Comparison of ENCODE assay signal across 8 cellular contexts in the genomic region with DNA sequence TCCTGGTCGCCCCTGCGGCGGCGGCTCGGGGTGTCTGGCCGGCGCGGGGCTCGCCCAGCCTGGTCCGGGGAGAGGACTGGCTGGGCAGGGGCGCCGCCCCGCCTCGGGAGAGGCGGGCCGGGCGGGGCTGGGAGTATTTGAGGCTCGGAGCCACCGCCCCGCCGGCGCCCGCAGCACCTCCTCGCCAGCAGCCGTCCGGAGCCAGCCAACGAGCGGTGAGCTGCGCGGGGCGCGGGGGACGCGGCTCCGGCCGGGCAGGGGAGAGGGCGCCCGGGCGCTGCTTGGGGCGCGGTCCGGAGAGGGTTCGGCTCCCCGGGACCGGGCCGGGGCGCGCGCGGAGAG. TPM values are rescaled to one million over a fixed set of nuclear protein-coding genes. Genes with fewer than 3 reads are reported as not detected.
A peak's percentile ranks its signal among the peaks of the same experiment; 100 is the strongest.
DNase-seq lines count a peak whose midpoint lies in the region; ATAC-seq and TF ChIP-seq lines count a peak whose summit lies in the region.

A gene (plus strand): TSS at position 167 of the 342 bp plus-strand sequence. CDS start 8,122 bp downstream, outside the sequence.

- intact Hi-C loops in adrenal gland (cut with DNase I) (no loop called here), left ventricle myocardium superior (cut with micrococcal nuclease) (no loop called here)

- H3K27ac ChIP-seq in Peyer's patch (peak within 1 kb of the TSS; percentile 83 to 99 (median 94)), adrenal gland (peak within 1 kb of the TSS in 4 of 5 donors; percentile 61 to 94 (median 78))

- H3K4me3 ChIP-seq in Peyer's patch = peak within 1 kb of the TSS; percentile 68 to 96 (median 80)
- H3K4me3 ChIP-seq in adrenal gland = peak within 1 kb of the TSS in 3 of 4 donors; percentile 33 to 80 (median 57)

- WGBS in adrenal gland, 4 donors = 0 to 1% (median 0%) methylated on average over 4 to 50 of the region's 50 CpGs; no CpG with 5 or more reads in 1 of the 4 donors

- TF ChIP-seq CTCF in Peyer's patch (IDR thresholded peaks at IDR 0.05) (peak in 1 of 6 experiments; percentile 7), adrenal gland (IDR thresholded peaks at IDR 0.05) (no peak)

- DNase-seq in A172 (ENCODE audit: low spot score) (no peak), Peyer's patch (peak; percentile 49 to 91 (median 88)), adrenal gland (peak; percentile 56 to 76 (median 66)), left ventricle myocardium superior (peak; percentile 92), pulmonary artery endothelial cell (ENCODE audit: low read depth, low spot score) (no peak), NCI-H345 (lab: John Stamatoyannopoulos, UW) (no peak)

- peak; percentile 43 for ATAC-seq in GM18520 (IDR thresholded peaks at IDR 0.05; ENCODE audit: unreplicated experiment)
- ATAC-seq in HG02943 (IDR thresholded peaks at IDR 0.05; ENCODE audit: low read depth, unreplicated experiment) = peak; percentile 61
- ATAC-seq in left ventricle myocardium superior = peak; percentile 94

- H3K9me3 ChIP-seq in Peyer's patch = no peaks in the 10 kb centered on the region
- no peaks in the 10 kb centered on the region for H3K9me3 ChIP-seq in adrenal gland (replicated peaks in 1 of 3)

- H3K27me3 ChIP-seq in Peyer's patch = no peaks in the 10 kb centered on the region
- H3K27me3 ChIP-seq in adrenal gland = no peaks in the 10 kb centered on the region

- H3K36me3 ChIP-seq in Peyer's patch (peaks cover 0 to 15% (median 0%) of the 10 kb centered on the region in 3 donors), adrenal gland (replicated peaks in 1 of 2) (peaks cover 0 to 6% of the 10 kb centered on the region in 2 donors)

- H3K4me1 ChIP-seq in Peyer's patch = peaks cover 0 to 47% (median 13%) of the 10 kb centered on the region in 4 donors
- H3K4me1 ChIP-seq in adrenal gland (replicated peaks in 1 of 2) = peaks cover 3 to 42% of the 10 kb centered on the region in 2 donors

- TF ChIP-seq POLR2A in Peyer's patch (IDR thresholded peaks at IDR 0.05) (peak; percentile 91 to 92), adrenal gland (IDR thresholded peaks at IDR 0.05) (peak in 1 of 2 donors; percentile 65)

RNA-seq across cellular contexts. Expression of the gene that starts here (rescaled TPM):
- total RNA-seq in A172 (2014; rRNA removed; shearing (Covaris generic)) = 87.7 and 134 TPM in 2 replicates
- total RNA-seq in Peyer's patch (1,000 to 10,000 TPM in 3 of 4 donors, 100 to 1,000 TPM in 1; 242 to 1,284 (median 1,203) TPM), adrenal gland (100 to 1,000 TPM in 5 of 8 donors, 10 to 100 TPM in 3; 44.3 to 248 (median 120) TPM), left ventricle myocardium superior (249 TPM), pulmonary artery endothelial cell (48.6 and 60.1 TPM in 2 replicates)
- 100 to 1,000 TPM in 2 of 3 donors, 10 to 100 TPM in 1; 46.6 to 241 (median 174) TPM for polyA plus RNA-seq in adrenal gland

Comparison
In these comparisons a context has a peak if more than half of its experiments do, and no peak if none do; other contexts are left out.
1. DNase-seq: peak in Peyer's patch (3 of 3), adrenal gland (7 of 7) and left ventricle myocardium superior (single experiment); none in A172 (single experiment), pulmonary artery endothelial cell (single experiment) and NCI-H345 (single experiment).
2. ATAC-seq: peak in every context shown above with its lines; median percentile 94 in left ventricle myocardium superior; 61 in HG02943; 43 in GM18520.